8 cellular contexts compared by ENCODE assay signal in the genomic region with DNA sequence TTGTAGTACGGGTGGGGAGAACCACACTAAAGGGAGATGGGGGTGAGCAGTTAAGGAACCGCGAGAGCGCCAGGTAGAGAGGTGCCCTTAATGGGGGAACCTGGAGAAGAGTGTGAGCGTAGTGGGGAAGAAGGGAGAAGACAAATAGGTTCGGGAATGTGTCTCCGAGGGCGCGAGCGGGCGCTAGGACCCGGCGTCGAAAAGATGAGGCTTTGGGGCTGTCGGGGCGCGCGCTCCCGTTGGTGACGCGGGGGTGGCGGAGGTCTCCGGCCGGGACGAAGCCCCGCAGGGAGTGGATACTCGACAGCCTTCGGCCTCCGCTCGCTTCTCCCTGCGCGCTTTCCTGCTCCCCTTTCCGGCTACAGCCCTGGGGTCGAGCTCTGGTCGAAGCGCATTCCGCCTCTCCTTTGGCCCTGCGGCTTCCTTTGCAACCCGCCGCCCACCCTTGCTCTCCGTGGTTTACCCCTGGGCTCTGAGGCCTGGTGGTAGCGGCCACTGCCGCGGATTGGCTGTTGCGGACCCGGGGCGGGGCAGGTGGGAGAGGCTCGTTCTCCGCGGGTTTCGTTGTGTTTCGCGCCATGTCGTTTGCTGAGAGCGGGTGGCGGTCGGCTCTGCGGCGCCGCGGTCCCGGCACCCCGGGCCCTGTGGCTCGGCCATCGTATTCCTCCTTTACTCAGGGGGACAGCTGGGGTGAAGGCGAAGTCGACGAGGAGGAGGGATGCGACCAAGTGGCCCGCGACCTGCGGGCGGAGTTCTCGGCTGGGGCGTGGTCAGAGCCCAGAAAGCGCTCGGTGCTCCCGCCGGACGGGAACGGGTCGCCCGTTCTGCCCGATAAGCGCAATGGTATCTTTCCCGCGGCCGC. TPM values are rescaled to one million over a fixed set of nuclear protein-coding genes. Genes with fewer than 3 reads are reported as not detected.
DNase-seq lines count a peak whose midpoint lies in the region; ATAC-seq and TF ChIP-seq lines count a peak whose summit lies in the region.

A gene (plus strand): TSS at position 574 of the 862 bp plus-strand sequence. CDS start 5 bp downstream, at position 579.

- H4K91ac ChIP-seq in H9 (ENCODE audit: insufficient read length, low read depth, low read length), result no peak within 1 kb of the TSS

- peaks cover 32% of the 10 kb centered on the region; the same call in 1 of the 2 replicates for H3K79me2 ChIP-seq in H9 (ENCODE audit: insufficient read depth, low read length)

- no peaks in the 10 kb centered on the region; a peak in 3 of 5 replicates for H3K9me3 Mint-ChIP-seq in H9
- no peaks in the 10 kb centered on the region for H3K9me3 Mint-ChIP-seq in natural killer cell

- no peak within 1 kb of the TSS for H2AFZ ChIP-seq in H9 (ENCODE audit: low read length)

- no peak within 1 kb of the TSS for H2BK15ac ChIP-seq in H9 (ENCODE audit: low read depth, low read length)

- no peaks in the 10 kb centered on the region for H3K27me3 ChIP-seq in H9 (ENCODE audit: insufficient read depth, low read length)

- H3K27me3 Mint-ChIP-seq in H9 (ENCODE audit: low read depth) (no peaks in the 10 kb centered on the region), natural killer cell (ENCODE audit: low read depth in 2 of 2) (peaks cover 0 to 2% of the 10 kb centered on the region in 2 donors)

- peak within 1 kb of the TSS; percentile 97 to 99 for H3K4me3 Mint-ChIP-seq in H9
- H3K4me3 Mint-ChIP-seq in natural killer cell, result peak within 1 kb of the TSS; percentile 94

- no peak within 1 kb of the TSS for H3T11ph ChIP-seq in H9 (ENCODE audit: low read length)

- TF ChIP-seq POLR2A in Raji (IDR thresholded peaks at IDR 0.05; ENCODE audit: insufficient read depth, low read depth, low read length), result peak; percentile 92

- H2AK5ac ChIP-seq in H9 (ENCODE audit: insufficient read length, low read length), result no peak within 1 kb of the TSS

- H3K4me2 ChIP-seq in H9 (ENCODE audit: insufficient read depth, insufficient read length, low read length), result peak within 1 kb of the TSS; percentile 57

- H2BK12ac ChIP-seq in H9 (ENCODE audit: insufficient read length, low read depth, low read length), result peak within 1 kb of the TSS; percentile 5

- no peaks in the 10 kb centered on the region for H3K9me3 ChIP-seq in H9 (ENCODE audit: control insufficient read depth, low read depth, low read length)

- no peak within 1 kb of the TSS for H2BK120ac ChIP-seq in H9 (ENCODE audit: low read depth, low read length, poor library complexity, severe bottlenecking)

- no peak within 1 kb of the TSS for H4K5ac ChIP-seq in H9 (ENCODE audit: insufficient read length, low read depth, low read length)

- H3K56ac ChIP-seq in H9 (ENCODE audit: insufficient read length, low read depth, low read length), result no peak within 1 kb of the TSS

- H3K4ac ChIP-seq in H9 (ENCODE audit: low read depth, low read length), result no peak within 1 kb of the TSS

- H3K79me1 ChIP-seq in H9 (ENCODE audit: insufficient read depth, low read depth, low read length, poor library complexity, severe bottlenecking), result no peaks in the 10 kb centered on the region

- H2BK20ac ChIP-seq in H9 (ENCODE audit: low read depth, low read length, poor library complexity, severe bottlenecking), result no peak within 1 kb of the TSS

- H3K27ac Mint-ChIP-seq in H9 (peak within 1 kb of the TSS; percentile 97 to 99 (median 98)), natural killer cell (peak within 1 kb of the TSS; percentile 96 to 98)

- peak within 1 kb of the TSS; percentile 94 for H3K14ac ChIP-seq in H9 (ENCODE audit: insufficient read depth, low read length)

- peak within 1 kb of the TSS; percentile 24 for H2BK5ac ChIP-seq in H9 (ENCODE audit: insufficient read length, low read length)

- no peak within 1 kb of the TSS for H4K8ac ChIP-seq in H9 (replicated peaks; ENCODE audit: insufficient read length, low read depth, low read length)

- H3K4me3 ChIP-seq in fibroblast of mammary gland (ENCODE audit: control insufficient read depth, low read depth, low read length), result peak within 1 kb of the TSS; percentile 97

- H3K4me1 ChIP-seq in H9 (ENCODE audit: insufficient read depth, low read length), result no peaks in the 10 kb centered on the region; the same call in 1 of the 2 replicates

- no CpG with 5 or more reads among the region's 88 CpGs for WGBS in H9 (ENCODE audit: extremely low coverage, insufficient read length, low lambda C conversion rate)

- H3K9ac ChIP-seq in H9 (ENCODE audit: extremely low read depth, insufficient read length, low read length), result peak within 1 kb of the TSS; percentile 94

- ATAC-seq in natural killer cell, result peak; percentile 57 to 78 (median 65)

- H4K20me1 ChIP-seq in H9 (ENCODE audit: control insufficient read depth, insufficient read depth, insufficient read length), result no peaks in the 10 kb centered on the region

- DNase-seq in ELR (ENCODE audit: low read depth) (peak; percentile 94), H9 (peak; percentile 92), M059J (ENCODE audit: low read depth) (peak; percentile 88), fibroblast of mammary gland (ENCODE audit: low read depth) (peak; percentile 82), natural killer cell (peak; percentile 96)
- DNase-seq in activated T-helper 9 cell treated with anti-CD3 and anti-CD28 coated beads, Interleukin-2, amount 50 U/mL, for 16 hours (ENCODE audit: low read depth), result peak; percentile 90
- peak; percentile 83 to 99 (median 96) for DNase-seq in stimulated activated naive CD4-positive, alpha-beta T cell (lab: John Stamatoyannopoulos, UW)

- H3K23me2 ChIP-seq in H9 (ENCODE audit: insufficient read length, low read depth, low read length, poor library complexity, severe bottlenecking), result no peaks in the 10 kb centered on the region

- H3K4me1 Mint-ChIP-seq in H9 (peaks cover 26% of the 10 kb centered on the region in 2 experiments), natural killer cell (peaks cover 58 to 60% of the 10 kb centered on the region in 2 donors)

- H3K27ac ChIP-seq in H9 (ENCODE audit: insufficient read length, low read depth, low read length), result peak within 1 kb of the TSS; percentile 46

- no peak for TF ChIP-seq CTCF in H9 (conservative IDR thresholded peaks at IDR 0.05)
- TF ChIP-seq CTCF in fibroblast of mammary gland (conservative IDR thresholded peaks at IDR 0.05; ENCODE audit: control insufficient read depth, insufficient read depth, low read depth, low read length), result no peak
- no peak for TF ChIP-seq CTCF in natural killer cell (IDR thresholded peaks at IDR 0.05)

- H3K23ac ChIP-seq in H9 (ENCODE audit: insufficient read length, low read depth, low read length), result no peak within 1 kb of the TSS

- peak within 1 kb of the TSS; percentile 96 for H3K18ac ChIP-seq in H9 (ENCODE audit: insufficient read length, low read depth, low read length)

- intact Hi-C loops in natural killer cell (cut with micrococcal nuclease), result loop anchor here (1.0 to 5.0 kb wide), 3 partner anchors 12 to 891 kb away; a partner anchor contains a TSS

- H3K36me3 Mint-ChIP-seq in H9 (ENCODE audit: insufficient read depth in 1 of 3, low read depth in 3 of 3), result peaks cover 19 to 46% (median 43%) of the 10 kb centered on the region in 3 experiments
- peaks cover 6% of the 10 kb centered on the region for H3K36me3 Mint-ChIP-seq in natural killer cell

RNA-seq across cellular contexts. Expression of the gene that starts here (rescaled TPM):
- total RNA-seq in H9 (2021) (27.3 and 34.4 TPM in 2 replicates), natural killer cell (10 to 100 TPM in 2 of 3 donors, 1 to 10 TPM in 1; 10.0 to 15.0 (median 11.4) TPM)
- total RNA-seq in M059J (2014; rRNA removed; shearing (Covaris generic)), result 53.6 and 66.7 TPM in 2 replicates

Comparison
In these comparisons a context has a peak if more than half of its experiments do, and no peak if none do; other contexts are left out.
1. Peak in every context shown above with its lines: DNase-seq, ATAC-seq, H3K4me3 ChIP-seq and H3K27ac ChIP-seq.